ENCODE assay signal across 8 cellular contexts in genomic region chr1:51535006-51535592, GRCh38. TPM values are rescaled to one million over a fixed set of nuclear protein-coding genes. Genes with fewer than 3 reads are reported as not detected.
A peak's percentile ranks its signal among the peaks of the same experiment; 100 is the strongest.
DNase-seq lines count a peak whose midpoint lies in the region; ATAC-seq, FAIRE-seq and TF ChIP-seq lines count a peak whose summit lies in the region.

No MANE protein-coding gene starts in this region.

- no peak overlapping the region for H3K4me3 ChIP-seq in BLaER1 treated with 17β-estradiol and CSF1 and Interleukin-3, amounts not matched to agents 10 nM and 100 nM
- no peak overlapping the region for H3K4me3 ChIP-seq in pancreas

- H3K9me3 Mint-ChIP-seq in activated T-cell treated with anti-CD3 and anti-CD28 coated beads, Interleukin-2, amount 50 U/mL, for 72 hours = no peaks in the 10 kb centered on the region

- TF ChIP-seq POLR2A in GM18505 (IDR thresholded peaks at IDR 0.05; ENCODE audit: borderline replicate concordance, extremely low read depth, insufficient read depth, insufficient read length) = no peak

- no peaks in the 10 kb centered on the region for H3K36me3 Mint-ChIP-seq in activated T-cell treated with anti-CD3 and anti-CD28 coated beads, Interleukin-2, amount 50 U/mL, for 72 hours (ENCODE audit: insufficient read depth in 2 of 2)

- H3K27me3 ChIP-seq in BLaER1 treated with 17β-estradiol and CSF1 and Interleukin-3, amounts not matched to agents 10 nM and 100 nM = no peaks in the 10 kb centered on the region
- H3K27me3 ChIP-seq in pancreas = no peaks in the 10 kb centered on the region

- 7 to 12% methylated on average over 3 of the region's 3 CpGs for WGBS in pancreas, 2 donors

- H3K4me2 ChIP-seq in BLaER1 treated with 17β-estradiol and CSF1 and Interleukin-3, amounts not matched to agents 10 nM and 100 nM = peak overlapping the region in 4 of 11 experiments; percentile 10 to 48 (median 42); a peak in 10 of 22 replicates

- H3K4me1 ChIP-seq in BLaER1 treated with 17β-estradiol and CSF1 and Interleukin-3, amounts not matched to agents 10 nM and 100 nM = peaks cover 0 to 24% (median 10%) of the 10 kb centered on the region in 10 experiments; a peak in 14 of 20 replicates
- no peaks in the 10 kb centered on the region for H3K4me1 ChIP-seq in pancreas

- H3K4me3 Mint-ChIP-seq in activated T-cell treated with anti-CD3 and anti-CD28 coated beads, Interleukin-2, amount 50 U/mL, for 72 hours = peak overlapping the region in 1 of 2 donors; percentile 40

- FAIRE-seq in frontal cortex (lab: Jason Lieb, UNC) (peak; percentile 56), pancreas (lab: Jason Lieb, UNC) (peak; percentile 53)

- peak in 2 of 4 donors; percentile 13 to 34 for TF ChIP-seq CTCF in pancreas (IDR thresholded peaks at IDR 0.05)

- peaks cover 9% of the 10 kb centered on the region for H3K4me1 Mint-ChIP-seq in activated T-cell treated with anti-CD3 and anti-CD28 coated beads, Interleukin-2, amount 50 U/mL, for 72 hours (ENCODE audit: low read depth)

- no peaks in the 10 kb centered on the region for H3K27me3 Mint-ChIP-seq in activated T-cell treated with anti-CD3 and anti-CD28 coated beads, Interleukin-2, amount 50 U/mL, for 72 hours (ENCODE audit: low read depth)

- no peaks in the 10 kb centered on the region for H3K36me3 ChIP-seq in BLaER1 treated with 17β-estradiol and CSF1 and Interleukin-3, amounts not matched to agents 10 nM and 100 nM
- no peaks in the 10 kb centered on the region for H3K36me3 ChIP-seq in pancreas

- no peaks in the 10 kb centered on the region for H3K9me3 ChIP-seq in BLaER1 treated with 17β-estradiol and CSF1 and Interleukin-3, amounts not matched to agents 10 nM and 100 nM (replicated peaks in 1 of 11)
- H3K9me3 ChIP-seq in pancreas = no peaks in the 10 kb centered on the region

- peak overlapping the region in 6 of 11 experiments; percentile 16 to 41 (median 26); a peak in 6 of 22 replicates for H3K9ac ChIP-seq in BLaER1 treated with 17β-estradiol and CSF1 and Interleukin-3, amounts not matched to agents 10 nM and 100 nM

- peak; percentile 46 for ATAC-seq in GM18505 (IDR thresholded peaks at IDR 0.05; ENCODE audit: unreplicated experiment)
- ATAC-seq in activated T-cell treated with anti-CD3 and anti-CD28 coated beads, Interleukin-2, amount 50 U/mL, for 72 hours (replicated peaks in 1 of 2) = peak; percentile 20 to 34
- peak in 3 of 4 donors; percentile 76 to 88 (median 81) for ATAC-seq in pancreas
- no peak for ATAC-seq in GM18517 (IDR thresholded peaks at IDR 0.05; ENCODE audit: unreplicated experiment)
- ATAC-seq in HG03378 (IDR thresholded peaks at IDR 0.05; ENCODE audit: unreplicated experiment) = no peak

- peak overlapping the region in 9 of 11 experiments; percentile 24 to 63 (median 44); a peak in 14 of 22 replicates for H3K27ac ChIP-seq in BLaER1 treated with 17β-estradiol and CSF1 and Interleukin-3, amounts not matched to agents 10 nM and 100 nM
- H3K27ac ChIP-seq in pancreas = no peak overlapping the region

- intact Hi-C loops in pancreas (cut with DNase I) = no loop called here

- peak; percentile 49 for DNase-seq in NCI-H69 (lab: John Stamatoyannopoulos, UW)
- peak; percentile 16 to 39 for DNase-seq in activated T-cell treated with anti-CD3 and anti-CD28 coated beads, Interleukin-2, amount 50 U/mL, for 72 hours
- peak; percentile 40 to 50 for DNase-seq in frontal cortex (ENCODE audit: low spot score in 2 of 2)
- DNase-seq in pancreas = peak in 1 of 6 donors; percentile 38

- H4K20me1 ChIP-seq in BLaER1 treated with 17β-estradiol and CSF1 and Interleukin-3, amounts not matched to agents 10 nM and 100 nM = no peaks in the 10 kb centered on the region

- H3K27ac Mint-ChIP-seq in activated T-cell treated with anti-CD3 and anti-CD28 coated beads, Interleukin-2, amount 50 U/mL, for 72 hours = no peak overlapping the region

RNA-seq across cellular contexts. Expression of gene EPS15, which starts 16.0 kb away (rescaled TPM):
- total RNA-seq in activated T-cell treated with anti-CD3 and anti-CD28 coated beads, Interleukin-2, amount 50 U/mL, for 72 hours = 10 to 100 TPM; 78.0 to 84.0 TPM
- total RNA-seq in frontal cortex = 224 TPM
- total RNA-seq in pancreas = 10 to 100 TPM; 23.4 to 42.0 (median 28.4) TPM
- 10 to 100 TPM in 1 of 2 donors, 1 to 10 TPM in 1; 9.9 to 15.6 TPM for polyA plus RNA-seq in pancreas

Comparison
In these comparisons a context has a peak if more than half of its experiments do, and no peak if none do; other contexts are left out.
1. H3K27ac ChIP-seq: peak in BLaER1 treated with 17β-estradiol and CSF1 and Interleukin-3, amounts not matched to agents 10 nM and 100 nM (9 of 11); none in pancreas (0 of 4).
2. ATAC-seq: peak in GM18505 (single experiment), activated T-cell treated with anti-CD3 and anti-CD28 coated beads, Interleukin-2, amount 50 U/mL, for 72 hours (2 of 2) and pancreas (3 of 4); none in GM18517 (single experiment) and HG03378 (single experiment).